In genomic region chr2:854460-854859, GRCh38 we compare ENCODE assay signal across 8 cellular contexts.
DNase-seq lines count a peak whose midpoint lies in the region; ATAC-seq and TF ChIP-seq lines count a peak whose summit lies in the region.

No MANE protein-coding gene starts in this region.

- H2AFZ ChIP-seq in SK-N-SH (ENCODE audit: low read depth): no peak overlapping the region

- H3K36me3 Mint-ChIP-seq in activated CD8-positive, alpha-beta T cell treated with anti-CD3 and anti-CD28 coated beads for 36 hours (ENCODE audit: low read depth): peaks cover 2% of the 10 kb centered on the region
- H3K36me3 Mint-ChIP-seq in CD14-positive monocyte: no peaks in the 10 kb centered on the region

- TF ChIP-seq EP300 in SK-N-SH (IDR thresholded peaks at IDR 0.05; ENCODE audit: borderline replicate concordance in 1 of 2, low read depth in 1 of 2, low read length in 1 of 2): no peak

- TF ChIP-seq CTCF in SK-N-SH (IDR thresholded peaks at IDR 0.05): peak; percentile 44
- peak; percentile 66 for TF ChIP-seq CTCF in activated CD8-positive, alpha-beta T cell treated with anti-CD3 and anti-CD28 coated beads for 36 hours (IDR thresholded peaks at IDR 0.05)
- TF ChIP-seq CTCF in right atrium auricular region (IDR thresholded peaks at IDR 0.05): peak; percentile 21 to 61
- TF ChIP-seq CTCF in CD14-positive monocyte (IDR thresholded peaks at IDR 0.05): no peak

- H3K9me2 ChIP-seq in SK-N-SH: no peaks in the 10 kb centered on the region

- H3K4me3 ChIP-seq in SK-N-SH (ENCODE audit: low read depth in 2 of 2, low read length in 1 of 2) (no peak overlapping the region), right atrium auricular region (no peak overlapping the region)

- intact Hi-C loops in activated CD8-positive, alpha-beta T cell treated with anti-CD3 and anti-CD28 coated beads for 36 hours (cut with micrococcal nuclease): loop anchor here (10.0 kb wide), 1 partner anchor 690 kb away; no protein-coding TSS in a partner anchor
- intact Hi-C loops in CD14-positive monocyte (cut with micrococcal nuclease): no loop called here

- H3K27ac Mint-ChIP-seq in activated CD8-positive, alpha-beta T cell treated with anti-CD3 and anti-CD28 coated beads for 36 hours: no peak overlapping the region
- H3K27ac Mint-ChIP-seq in CD14-positive monocyte: peak overlapping the region in 2 of 7 donors; percentile 62 to 70

- H3K27me3 ChIP-seq in SK-N-SH (ENCODE audit: insufficient read depth) (no peaks in the 10 kb centered on the region), right atrium auricular region (no peaks in the 10 kb centered on the region)

- no peak overlapping the region for H3K27ac ChIP-seq in SK-N-SH (ENCODE audit: low read depth in 2 of 2, low read length in 1 of 2)
- no peak overlapping the region for H3K27ac ChIP-seq in right atrium auricular region

- no peaks in the 10 kb centered on the region for H3K36me3 ChIP-seq in SK-N-SH (replicated peaks in 1 of 2; ENCODE audit: control insufficient read depth in 1 of 2, insufficient read depth in 2 of 2, low read length in 1 of 2)
- no peaks in the 10 kb centered on the region for H3K36me3 ChIP-seq in right atrium auricular region

- H3K4me3 Mint-ChIP-seq in activated CD8-positive, alpha-beta T cell treated with anti-CD3 and anti-CD28 coated beads for 36 hours: no peak overlapping the region
- H3K4me3 Mint-ChIP-seq in CD14-positive monocyte: peak overlapping the region in 1 of 2 donors; percentile 77

- 37% methylated on average over 3 of the region's 3 CpGs for WGBS in SK-N-SH (ENCODE audit: low lambda C conversion rate)

- peaks cover 0 to 37% of the 10 kb centered on the region in 2 experiments; a peak in 2 of 4 replicates for H3K4me1 ChIP-seq in SK-N-SH (ENCODE audit: control insufficient read depth in 1 of 2, insufficient read depth in 2 of 2, low read depth in 1 of 2, low read length in 1 of 2)
- no peaks in the 10 kb centered on the region for H3K4me1 ChIP-seq in right atrium auricular region

- no peaks in the 10 kb centered on the region for H3K27me3 Mint-ChIP-seq in activated CD8-positive, alpha-beta T cell treated with anti-CD3 and anti-CD28 coated beads for 36 hours
- H3K27me3 Mint-ChIP-seq in CD14-positive monocyte (ENCODE audit: low read depth in 3 of 3): peaks cover 0 to 3% (median 0%) of the 10 kb centered on the region in 3 donors

- peaks cover 14% of the 10 kb centered on the region for H3K9me3 Mint-ChIP-seq in activated CD8-positive, alpha-beta T cell treated with anti-CD3 and anti-CD28 coated beads for 36 hours
- H3K9me3 Mint-ChIP-seq in CD14-positive monocyte: peaks cover 2 to 21% (median 14%) of the 10 kb centered on the region in 7 donors

- no peak for TF ChIP-seq RAD21 in SK-N-SH (IDR thresholded peaks at IDR 0.05; ENCODE audit: low read length)

- no peaks in the 10 kb centered on the region for H3F3A ChIP-seq in SK-N-SH (replicated peaks; ENCODE audit: insufficient read depth)

- DNase-seq in SK-N-SH (no peak), HK-2 (ENCODE audit: unreplicated experiment) (peak; percentile 25), right atrium auricular region (ENCODE audit: low spot score) (no peak), CD14-positive monocyte (ENCODE audit: low spot score) (no peak), GF-D8 (lab: John Stamatoyannopoulos, UW) (no peak)
- peak; percentile 70 for DNase-seq in activated CD8-positive, alpha-beta T cell treated with anti-CD3 and anti-CD28 coated beads for 36 hours
- peak; percentile 73 for DNase-seq in stimulated activated CD8-positive, alpha-beta memory T cell treated with anti-CD3 and anti-CD28 coated beads, Interleukin-4, amount 100 ng/mL, for 48 hours

- peaks cover 16% of the 10 kb centered on the region for H3K4me1 Mint-ChIP-seq in activated CD8-positive, alpha-beta T cell treated with anti-CD3 and anti-CD28 coated beads for 36 hours (ENCODE audit: low read depth)
- peaks cover 9% of the 10 kb centered on the region for H3K4me1 Mint-ChIP-seq in CD14-positive monocyte

- CTCF ChIA-PET in SK-N-SH (lab: Yijun Ruan, JAX): no interaction called here
- CTCF ChIA-PET in activated CD8-positive, alpha-beta T cell treated with anti-CD3 and anti-CD28 coated beads for 36 hours (lab: Charles Lee): no interaction called here

- POLR2A ChIA-PET in SK-N-SH (lab: Yijun Ruan, JAX): no interaction called here
- POLR2A ChIA-PET in activated CD8-positive, alpha-beta T cell treated with anti-CD3 and anti-CD28 coated beads for 36 hours (lab: Charles Lee): interaction anchor here (0.7 kb wide), 1 partner anchor 185 kb away, joined by 3 read pairs; no protein-coding TSS in a partner anchor

- no peak overlapping the region for H3K4me2 ChIP-seq in SK-N-SH

- H3K9ac ChIP-seq in SK-N-SH: no peak overlapping the region

- no peaks in the 10 kb centered on the region for H4K20me1 ChIP-seq in SK-N-SH (ENCODE audit: insufficient read depth)

- H3K9me3 ChIP-seq in SK-N-SH (no peaks in the 10 kb centered on the region; the same call in 1 of the 2 replicates), right atrium auricular region (no peaks in the 10 kb centered on the region)

- ATAC-seq in SK-N-SH treated with all-trans-retinoic acid at 6 μM for 48 hours: no peak
- no peak for ATAC-seq in activated CD8-positive, alpha-beta T cell treated with anti-CD3 and anti-CD28 coated beads for 36 hours

- no peaks in the 10 kb centered on the region for H3K79me2 ChIP-seq in SK-N-SH (ENCODE audit: insufficient read depth)

TF ChIP-seq in SK-N-SH, 30 proteins besides CTCF, POLR2A, EP300 and RAD21 (continues in another document):
- TF ChIP-seq RFX5 (IDR thresholded peaks at IDR 0.05; ENCODE audit: low read length) (no peak), FOXJ3 (CRISPR knock-in tag; IDR thresholded peaks at IDR 0.05) (no peak), POLR2AphosphoS5 (IDR thresholded peaks at IDR 0.05; ENCODE audit: low read depth, low read length) (no peak), MXI1 (IDR thresholded peaks at IDR 0.05; ENCODE audit: low read depth, low read length) (no peak), NFIC (IDR thresholded peaks at IDR 0.05; ENCODE audit: borderline replicate concordance) (no peak), SMC3 (IDR thresholded peaks at IDR 0.05; ENCODE audit: low read depth, low read length) (no peak), RCOR1 (IDR thresholded peaks at IDR 0.05; ENCODE audit: low read length) (no peak), NRF1 (IDR thresholded peaks at IDR 0.05; ENCODE audit: low read depth, low read length) (no peak), USF1 (IDR thresholded peaks at IDR 0.05; ENCODE audit: borderline replicate concordance, low read depth) (no peak), EZH2phosphoT487 (IDR thresholded peaks at IDR 0.05; ENCODE audit: borderline replicate concordance, low read depth) (no peak), RXRA (IDR thresholded peaks at IDR 0.05; ENCODE audit: borderline replicate concordance, low read depth) (no peak), SIN3A (IDR thresholded peaks at IDR 0.05; ENCODE audit: borderline replicate concordance, low read depth, low read length) (no peak), TAF1 (IDR thresholded peaks at IDR 0.05; ENCODE audit: borderline replicate concordance, low read depth, low read length) (no peak)

TF ChIP-seq in SK-N-SH treated with all-trans-retinoic acid at 6 μM for 48 hours, 23 proteins besides CTCF, POLR2A, EP300 and RAD21 (continues in another document):
- TF ChIP-seq ZNF565 (CRISPR knock-in tag; conservative IDR thresholded peaks at IDR 0.05; ENCODE audit: low read depth) (no peak), TOX (CRISPR knock-in tag; IDR thresholded peaks at IDR 0.05; ENCODE audit: borderline replicate concordance) (no peak), POU6F1 (CRISPR knock-in tag; IDR thresholded peaks at IDR 0.05; ENCODE audit: borderline replicate concordance, low read depth) (no peak), CSRNP3 (CRISPR knock-in tag; IDR thresholded peaks at IDR 0.05) (no peak), OSR1 (CRISPR knock-in tag; IDR thresholded peaks at IDR 0.05) (no peak), ZNF70 (CRISPR knock-in tag; IDR thresholded peaks at IDR 0.05) (no peak), GLIS3 (CRISPR knock-in tag; IDR thresholded peaks at IDR 0.05) (no peak), ESRRG (CRISPR knock-in tag; IDR thresholded peaks at IDR 0.05) (no peak), SNAI2 (CRISPR knock-in tag; IDR thresholded peaks at IDR 0.05) (no peak), ZC3H10 (CRISPR knock-in tag; IDR thresholded peaks at IDR 0.05) (no peak), ISL1 (CRISPR knock-in tag; IDR thresholded peaks at IDR 0.05) (no peak), ZFP3 (CRISPR knock-in tag; IDR thresholded peaks at IDR 0.05) (no peak)

Comparison
In these comparisons a context has a peak if more than half of its experiments do, and no peak if none do; other contexts are left out.
1. DNase-seq: peak in HK-2 (single experiment), activated CD8-positive, alpha-beta T cell treated with anti-CD3 and anti-CD28 coated beads for 36 hours (single experiment) and stimulated activated CD8-positive, alpha-beta memory T cell treated with anti-CD3 and anti-CD28 coated beads, Interleukin-4, amount 100 ng/mL, for 48 hours (single experiment); none in SK-N-SH (single experiment), right atrium auricular region (single experiment), CD14-positive monocyte (single experiment) and GF-D8 (single experiment).